Comparison of ENCODE assay signal across 1 cellular context in genomic region chr20:33819456-33819855, GRCh38.
TF ChIP-seq lines count a peak whose summit lies in the region.

No MANE protein-coding gene starts in this region.

TF ChIP-seq in GM12878, 131 proteins besides CTCF, POLR2A, EP300 and RAD21:
- TF ChIP-seq FOXK2 (IDR thresholded peaks at IDR 0.05): no peak
TF ChIP-seq in GM12878: peak in this region for 0.
